ENCODE assay signal across 9 cellular contexts in genomic region chr1:91511386-91511785, GRCh38. TPM values are rescaled to one million over a fixed set of nuclear protein-coding genes. Genes with fewer than 3 reads are reported as not detected.
A peak's percentile ranks its signal among the peaks of the same experiment; 100 is the strongest.
DNase-seq lines count a peak whose midpoint lies in the region; ATAC-seq and TF ChIP-seq lines count a peak whose summit lies in the region.
"Had no signal": no experiment of that assay in that cellular context is flagged by ENCODE, and none has a peak within 500 bp of the region (broad histone marks: within the 10 kb centered on the region; RNA-seq: fewer than 3 reads in every experiment).

No MANE protein-coding gene starts in this region.

- H3K27ac Mint-ChIP-seq in activated naive CD4-positive, alpha-beta T cell treated with anti-CD3 and anti-CD28 coated beads, Interleukin-2, amount 50 U/mL, for 72 hours: no peak overlapping the region

- no peak overlapping the region for H3K27ac ChIP-seq in SK-N-MC
- H3K27ac ChIP-seq in stomach: no peak overlapping the region
- H3K27ac ChIP-seq: epithelial cell of prostate had no signal

- H3K4me1 ChIP-seq in BE2C (no peaks in the 10 kb centered on the region), stomach (peaks cover 0 to 10% (median 0%) of the 10 kb centered on the region in 4 donors)

- DNase-seq in BE2C (no peak), H4 (ENCODE audit: low spot score) (peak; percentile 12), SK-N-MC (ENCODE audit: low read depth, low spot score) (peak; percentile 20), foreskin melanocyte (peak; percentile 57), stomach (no peak)
- no peak for DNase-seq in activated CD8-positive, alpha-beta memory T cell treated with anti-CD3 and anti-CD28 coated beads, Interleukin-2, amount 50 U/mL, for 48 hours
- no peak for DNase-seq in activated effector memory CD4-positive, alpha-beta T cell treated with Interleukin-2 at 50 U/mL for 16 hours
- no peak for DNase-seq in activated naive CD4-positive, alpha-beta T cell treated with anti-CD3 and anti-CD28 coated beads, Interleukin-2, amount 50 U/mL, for 72 hours (ENCODE audit: low spot score in 2 of 2)

- no peaks in the 10 kb centered on the region for H3K9me3 ChIP-seq in BE2C
- H3K9me3 ChIP-seq in SK-N-MC (ENCODE audit: low read depth, low read length): no peaks in the 10 kb centered on the region
- no peaks in the 10 kb centered on the region for H3K9me3 ChIP-seq in stomach

- H3K9ac ChIP-seq in SK-N-MC (ENCODE audit: insufficient read length): no peak overlapping the region

- H3K36me3 ChIP-seq in BE2C (peaks cover 16% of the 10 kb centered on the region), SK-N-MC (ENCODE audit: insufficient read depth, low read length) (peaks cover 67% of the 10 kb centered on the region), stomach (no peaks in the 10 kb centered on the region)

- no peak for ATAC-seq in activated naive CD4-positive, alpha-beta T cell treated with anti-CD3 and anti-CD28 coated beads, Interleukin-2, amount 50 U/mL, for 72 hours

- intact Hi-C loops in stomach (cut with DNase I; ENCODE audit: low total_unique reads): loop anchor here (5.0 kb wide), 1 partner anchor 416 kb away; no protein-coding TSS in a partner anchor

- WGBS in stomach, 5 donors: 30 to 43% (median 39%) methylated on average over 3 of the region's 3 CpGs

- TF ChIP-seq POLR2A in stomach (IDR thresholded peaks at IDR 0.05): no peak

- TF ChIP-seq CTCF in BE2C (IDR thresholded peaks at IDR 0.05; ENCODE audit: low read depth, low read length) (peak; percentile 57), stomach (IDR thresholded peaks at IDR 0.05) (peak in 5 of 7 experiments; percentile 15 to 57 (median 45))

- H3K9me3 Mint-ChIP-seq in activated naive CD4-positive, alpha-beta T cell treated with anti-CD3 and anti-CD28 coated beads, Interleukin-2, amount 50 U/mL, for 72 hours: no peaks in the 10 kb centered on the region

- H3K4me3 ChIP-seq in BE2C (ENCODE audit: low read depth, low read length) (no peak overlapping the region), SK-N-MC (no peak overlapping the region), stomach (no peak overlapping the region)

- no peak for TF ChIP-seq EP300 in stomach (IDR thresholded peaks at IDR 0.05)

- H3K27me3 ChIP-seq in BE2C (no peaks in the 10 kb centered on the region), stomach (no peaks in the 10 kb centered on the region)

- H3K36me3 Mint-ChIP-seq in activated naive CD4-positive, alpha-beta T cell treated with anti-CD3 and anti-CD28 coated beads, Interleukin-2, amount 50 U/mL, for 72 hours: peaks cover 26 to 30% of the 10 kb centered on the region in 2 donors

RNA-seq across cellular contexts. Expression of gene CDC7, which starts 10.7 kb away (rescaled TPM):
- polyA plus RNA-seq in BE2C (2012; ENCODE audit: insufficient read depth, insufficient read length, low read depth): 6.7 TPM
- total RNA-seq in H4 (2014; rRNA removed; shearing (Covaris generic)): 13.6 and 14.3 TPM in 2 replicates
- total RNA-seq in stomach: 1 to 10 TPM in 4 of 5 donors, not detected in 1; 1.3 to 6.6 (median 2.2) TPM
- 1 to 10 TPM; 1.4 to 3.1 (median 2.1) TPM for polyA plus RNA-seq in stomach
- total RNA-seq in activated naive CD4-positive, alpha-beta T cell treated with anti-CD3 and anti-CD28 coated beads, Interleukin-2, amount 50 U/mL, for 72 hours: 10 to 100 TPM; 38.2 to 38.9 TPM

Comparison
In these comparisons a context has a peak if more than half of its experiments do, and no peak if none do; other contexts are left out.
1. DNase-seq: peak in H4 (single experiment), SK-N-MC (single experiment) and foreskin melanocyte (single experiment); none in BE2C (single experiment), stomach (single experiment), activated CD8-positive, alpha-beta memory T cell treated with anti-CD3 and anti-CD28 coated beads, Interleukin-2, amount 50 U/mL, for 48 hours (single experiment), activated effector memory CD4-positive, alpha-beta T cell treated with Interleukin-2 at 50 U/mL for 16 hours (single experiment) and activated naive CD4-positive, alpha-beta T cell treated with anti-CD3 and anti-CD28 coated beads, Interleukin-2, amount 50 U/mL, for 72 hours (0 of 2).